24 cellular contexts compared by ENCODE assay signal in genomic region chr20:34915749-34916455, GRCh38. TPM values are rescaled to one million over a fixed set of nuclear protein-coding genes. Genes with fewer than 3 reads are reported as not detected.
DNase-seq lines count a peak whose midpoint lies in the region; ATAC-seq and TF ChIP-seq lines count a peak whose summit lies in the region.
"Had no signal": no experiment of that assay in that cellular context is flagged by ENCODE, and none has a peak within 500 bp of the region (broad histone marks: within the 10 kb centered on the region; RNA-seq: fewer than 3 reads in every experiment).

No MANE protein-coding gene starts in this region.

- H3K4me1 Mint-ChIP-seq in activated naive CD4-positive, alpha-beta T cell treated with anti-CD3 and anti-CD28 coated beads, Interleukin-2, amount 50 U/mL, for 24 hours, result peaks cover 20% of the 10 kb centered on the region
- peaks cover 29% of the 10 kb centered on the region for H3K4me1 Mint-ChIP-seq in activated naive CD4-positive, alpha-beta T cell treated with anti-CD3 and anti-CD28 coated beads for 36 hours (ENCODE audit: low read depth)
- H3K4me1 Mint-ChIP-seq: activated B cell treated with CpG ODN at 0.5 μM for 24 hours had no signal

- no peaks in the 10 kb centered on the region for H3K9me3 Mint-ChIP-seq in activated naive CD4-positive, alpha-beta T cell treated with anti-CD3 and anti-CD28 coated beads, Interleukin-2, amount 50 U/mL, for 24 hours
- no peaks in the 10 kb centered on the region for H3K9me3 Mint-ChIP-seq in activated naive CD4-positive, alpha-beta T cell treated with anti-CD3 and anti-CD28 coated beads for 36 hours
- H3K9me3 Mint-ChIP-seq: activated B cell treated with CpG ODN at 0.5 μM for 24 hours; activated naive CD8-positive, alpha-beta T cell treated with anti-CD3 and anti-CD28 coated beads for 36 hours; CD4-positive, alpha-beta memory T cell had no signal

- H3K4me3 ChIP-seq in duodenal mucosa (ENCODE audit: low read depth in 1 of 2, low read length in 2 of 2), result no peak overlapping the region
- H3K4me3 ChIP-seq in stomach, result no peak overlapping the region
- H3K4me3 ChIP-seq: ascending aorta, upper lobe of right lung had no signal

- TF ChIP-seq CTCF in stomach (IDR thresholded peaks at IDR 0.05) (no peak), GM13976 (IDR thresholded peaks at IDR 0.05; ENCODE audit: borderline replicate concordance, control extremely low read depth, extremely low read depth, insufficient read depth, missing control alignments) (no peak)

- H3K27me3 Mint-ChIP-seq in activated naive CD4-positive, alpha-beta T cell treated with anti-CD3 and anti-CD28 coated beads, Interleukin-2, amount 50 U/mL, for 24 hours, result no peaks in the 10 kb centered on the region
- no peaks in the 10 kb centered on the region for H3K27me3 Mint-ChIP-seq in activated naive CD4-positive, alpha-beta T cell treated with anti-CD3 and anti-CD28 coated beads for 36 hours (ENCODE audit: low read depth)
- H3K27me3 Mint-ChIP-seq: activated B cell treated with CpG ODN at 0.5 μM for 24 hours; activated naive CD8-positive, alpha-beta T cell treated with anti-CD3 and anti-CD28 coated beads for 36 hours; CD4-positive, alpha-beta memory T cell had no signal

- H3K4me3 Mint-ChIP-seq in activated naive CD4-positive, alpha-beta T cell treated with anti-CD3 and anti-CD28 coated beads, Interleukin-2, amount 50 U/mL, for 24 hours, result no peak overlapping the region
- H3K4me3 Mint-ChIP-seq in activated naive CD4-positive, alpha-beta T cell treated with anti-CD3 and anti-CD28 coated beads for 36 hours, result no peak overlapping the region
- H3K4me3 Mint-ChIP-seq: activated B cell treated with CpG ODN at 0.5 μM for 24 hours; activated naive CD8-positive, alpha-beta T cell treated with anti-CD3 and anti-CD28 coated beads for 36 hours; CD4-positive, alpha-beta memory T cell had no signal

- H3K9me3 ChIP-seq in duodenal mucosa (ENCODE audit: control insufficient read depth in 1 of 2, low read length in 2 of 2) (no peaks in the 10 kb centered on the region), stomach (no peaks in the 10 kb centered on the region)
- H3K9me3 ChIP-seq: ascending aorta, upper lobe of right lung had no signal

- ATAC-seq in GM19328 (IDR thresholded peaks at IDR 0.05; ENCODE audit: unreplicated experiment), result no peak
- ATAC-seq: HCT116, upper lobe of right lung had no signal

- H3K27me3 ChIP-seq in duodenal mucosa (ENCODE audit: control insufficient read depth in 1 of 2, insufficient read depth in 2 of 2, low read length in 2 of 2) (no peaks in the 10 kb centered on the region), stomach (no peaks in the 10 kb centered on the region)
- H3K27me3 ChIP-seq: ascending aorta, upper lobe of right lung had no signal

- H3K36me3 ChIP-seq in duodenal mucosa (ENCODE audit: control insufficient read depth in 1 of 2, insufficient read depth in 2 of 2, low read length in 2 of 2) (peaks cover 19 to 51% of the 10 kb centered on the region in 2 donors), stomach (peaks cover 11 to 37% (median 32%) of the 10 kb centered on the region in 4 donors)

- H3K9ac ChIP-seq in duodenal mucosa (ENCODE audit: low read depth in 1 of 2, low read length in 2 of 2), result no peak overlapping the region

- TF ChIP-seq POLR2A in stomach (IDR thresholded peaks at IDR 0.05), result no peak

- TF ChIP-seq EP300 in stomach (IDR thresholded peaks at IDR 0.05), result no peak

- CTCF ChIA-PET in activated naive CD4-positive, alpha-beta T cell treated with anti-CD3 and anti-CD28 coated beads for 36 hours (lab: Charles Lee), result no interaction called here

- intact Hi-C loops in activated naive CD4-positive, alpha-beta T cell treated with anti-CD3 and anti-CD28 coated beads for 36 hours (cut with micrococcal nuclease), result no loop called here
- intact Hi-C loops in stomach (cut with DNase I; ENCODE audit: low total_unique reads), result no loop called here

- peaks cover 7% of the 10 kb centered on the region for H3K36me3 Mint-ChIP-seq in activated naive CD4-positive, alpha-beta T cell treated with anti-CD3 and anti-CD28 coated beads, Interleukin-2, amount 50 U/mL, for 24 hours
- peaks cover 17% of the 10 kb centered on the region for H3K36me3 Mint-ChIP-seq in activated naive CD4-positive, alpha-beta T cell treated with anti-CD3 and anti-CD28 coated beads for 36 hours (ENCODE audit: low read depth)

- in situ Hi-C loops in GM13976 (cut with MboI; ENCODE audit: low sequenced_read_pairs, unreplicated experiment), result no loop called here

- H3K27ac Mint-ChIP-seq in activated naive CD4-positive, alpha-beta T cell treated with anti-CD3 and anti-CD28 coated beads, Interleukin-2, amount 50 U/mL, for 24 hours, result peak overlapping the region; percentile 46
- no peak overlapping the region for H3K27ac Mint-ChIP-seq in activated naive CD4-positive, alpha-beta T cell treated with anti-CD3 and anti-CD28 coated beads for 36 hours
- H3K27ac Mint-ChIP-seq: activated B cell treated with CpG ODN at 0.5 μM for 24 hours; activated naive CD8-positive, alpha-beta T cell treated with anti-CD3 and anti-CD28 coated beads for 36 hours had no signal

- WGBS in stomach, 5 donors, result 40 to 55% (median 52%) methylated on average over 4 of the region's 4 CpGs

- H3K4me1 ChIP-seq in duodenal mucosa (ENCODE audit: control insufficient read depth in 1 of 2, insufficient read depth in 2 of 2, low read length in 2 of 2) (peaks cover 48 to 58% of the 10 kb centered on the region in 2 donors), stomach (peaks cover 0 to 37% (median 25%) of the 10 kb centered on the region in 4 donors)
- H3K4me1 ChIP-seq: upper lobe of right lung had no signal

- no peak for DNase-seq in activated naive CD4-positive, alpha-beta T cell treated with anti-CD3 and anti-CD28 coated beads for 36 hours
- DNase-seq in stomach (no peak), GM13976 (ENCODE audit: low spot score) (no peak)
- DNase-seq: activated B cell treated with CpG ODN at 0.5 μM for 24 hours; activated CD4-positive, alpha-beta T cell treated with anti-CD3 and anti-CD28 coated beads, Interleukin-2, amount 50 U/mL, for 48 hours; activated CD8-positive, alpha-beta memory T cell treated with anti-CD3 and anti-CD28 coated beads, Interleukin-2, amount 50 U/mL, for 4 hours; activated naive CD8-positive, alpha-beta T cell treated with anti-CD3 and anti-CD28 coated beads for 36 hours; AML-193; caudate nucleus; CD4-positive, alpha-beta memory T cell; dermis blood vessel endothelial cell; Kasumi-1; NCI-H1694; NCI-H2171; NCI-H524 treated with DMSO at 0.1 percent for 48 hours; RPMI8226; T1000; upper lobe of right lung had no signal

- H3K27ac ChIP-seq in duodenal mucosa (ENCODE audit: low read depth, low read length) (peak overlapping the region; percentile 5), stomach (peak overlapping the region in 4 of 5 donors; percentile 42 to 77 (median 63))
- H3K27ac ChIP-seq: ascending aorta, upper lobe of right lung had no signal

RNA-seq across cellular contexts. Expression of gene ACSS2, which starts 39.5 kb away (rescaled TPM):
- total RNA-seq in activated naive CD4-positive, alpha-beta T cell treated with anti-CD3 and anti-CD28 coated beads for 36 hours, result 10 to 100 TPM; 71.3 to 73.6 TPM
- total RNA-seq in stomach, result 1,000 to 10,000 TPM in 1 of 5 donors, 100 to 1,000 TPM in 3, 10 to 100 TPM in 1; 98.8 to 1,709 (median 162) TPM
- 100 to 1,000 TPM in 1 of 3 donors, 10 to 100 TPM in 2; 59.0 to 120 (median 68.5) TPM for polyA plus RNA-seq in stomach

RNA-seq across cellular contexts. Expression of gene GSS, which starts 39.7 kb away (rescaled TPM):
- 10 to 100 TPM; 84.3 to 86.0 TPM for total RNA-seq in activated naive CD4-positive, alpha-beta T cell treated with anti-CD3 and anti-CD28 coated beads for 36 hours
- total RNA-seq in stomach, result 100 to 1,000 TPM in 1 of 5 donors, 10 to 100 TPM in 4; 18.1 to 199 (median 54.6) TPM
- 10 to 100 TPM; 41.5 to 45.8 (median 41.6) TPM for polyA plus RNA-seq in stomach

RNA-seq across cellular contexts. Expression of gene MYH7B, which starts 39.8 kb away (rescaled TPM):
- total RNA-seq in activated naive CD4-positive, alpha-beta T cell treated with anti-CD3 and anti-CD28 coated beads for 36 hours, result under 1 TPM; 0.20 to 0.86 TPM
- total RNA-seq in stomach, result 1 to 10 TPM in 1 of 5 donors, under 1 TPM in 2, not detected in 2; 0.45 to 1.5 (median 0.58) TPM
- polyA plus RNA-seq in stomach, result under 1 TPM; 0.15 to 0.68 (median 0.60) TPM
- total RNA-seq: glomerular endothelial cell had no signal

RNA-seq across cellular contexts. Expression of gene GGT7, which starts 43.2 kb away (rescaled TPM):
- 10 to 100 TPM; 14.8 to 15.0 TPM for total RNA-seq in activated naive CD4-positive, alpha-beta T cell treated with anti-CD3 and anti-CD28 coated beads for 36 hours
- 10 to 100 TPM; 10.5 to 29.0 (median 19.2) TPM for total RNA-seq in stomach
- 10 to 100 TPM in 1 of 3 donors, 1 to 10 TPM in 2; 4.1 to 12.8 (median 8.4) TPM for polyA plus RNA-seq in stomach
